In genomic region chr7:33215992-33216391, GRCh38 we compare ENCODE assay signal across 1 cellular context.
A peak's percentile ranks its signal among the peaks of the same experiment; 100 is the strongest.
TF ChIP-seq lines count a peak whose summit lies in the region.

No MANE protein-coding gene starts in this region.

TF ChIP-seq in HepG2, 621 proteins besides CTCF, POLR2A, EP300 and RAD21 (continued from another document and continues in another):
- no peak for TF ChIP-seq CREB1 (IDR thresholded peaks at IDR 0.05)
- TF ChIP-seq CREB1 (CRISPR knock-in tag; IDR thresholded peaks at IDR 0.05) = peak; percentile 51; the same call in 1 of the 2 replicates
- no peak for TF ChIP-seq SMYD3 (CRISPR knock-in tag; IDR thresholded peaks at IDR 0.05)
- no peak for TF ChIP-seq KLF15 (CRISPR knock-in tag; IDR thresholded peaks at IDR 0.05; ENCODE audit: borderline replicate concordance)
- TF ChIP-seq THAP11 (CRISPR knock-in tag; IDR thresholded peaks at IDR 0.05) = peak; percentile 45; the same call in 1 of the 2 replicates
- TF ChIP-seq HDAC6 (IDR thresholded peaks at IDR 0.05; ENCODE audit: low read depth, low read length) = no peak
- TF ChIP-seq FOXA1 (IDR thresholded peaks at IDR 0.05) = no peak
- TF ChIP-seq FOXA1 (CRISPR knock-in tag; IDR thresholded peaks at IDR 0.05) = peak; percentile 81
- TF ChIP-seq ATRX (CRISPR knock-in tag; IDR thresholded peaks at IDR 0.05; ENCODE audit: borderline replicate concordance) = no peak
- 0 out of 2 replicates have a peak, but pooled peaks have one; percentile 23 for TF ChIP-seq ZNF275 (CRISPR knock-in tag; IDR thresholded peaks at IDR 0.05; ENCODE audit: borderline replicate concordance)
- 0 out of 2 replicates have a peak, but pooled peaks have one; percentile 29 for TF ChIP-seq DMAP1 (CRISPR knock-in tag; IDR thresholded peaks at IDR 0.05)
- TF ChIP-seq ZNF800 (CRISPR knock-in tag; IDR thresholded peaks at IDR 0.05) = no peak
- TF ChIP-seq ZSCAN25 (CRISPR knock-in tag; IDR thresholded peaks at IDR 0.05) = no peak
- peak; percentile 73; the same call in 1 of the 2 replicates for TF ChIP-seq ATF2 (CRISPR knock-in tag; IDR thresholded peaks at IDR 0.05)
- 0 out of 2 replicates have a peak, but pooled peaks have one; percentile 42 for TF ChIP-seq ZNF264 (CRISPR knock-in tag; IDR thresholded peaks at IDR 0.05)
- TF ChIP-seq RNF219 (CRISPR knock-in tag; IDR thresholded peaks at IDR 0.05) = no peak
- TF ChIP-seq HNRNPL (IDR thresholded peaks at IDR 0.05; ENCODE audit: low read depth, low read length) = no peak
- peak; percentile 88; the same call in 1 of the 2 replicates for TF ChIP-seq RXRB (CRISPR knock-in tag; IDR thresholded peaks at IDR 0.05; ENCODE audit: borderline replicate concordance)
- no peak for TF ChIP-seq ZNF143 (CRISPR knock-in tag; IDR thresholded peaks at IDR 0.05)
- no peak for TF ChIP-seq PCBP2 (optimal IDR thresholded peaks at IDR 0.05; ENCODE audit: low read depth, low read length, poor library complexity, severe bottlenecking)
- TF ChIP-seq CCDC6 (CRISPR knock-in tag; IDR thresholded peaks at IDR 0.05) = no peak
- no peak for TF ChIP-seq ZNF672 (CRISPR knock-in tag; IDR thresholded peaks at IDR 0.05)
- TF ChIP-seq TCF7 (IDR thresholded peaks at IDR 0.05; ENCODE audit: low read depth) = peak; percentile 94
- TF ChIP-seq ZNF362 (CRISPR knock-in tag; IDR thresholded peaks at IDR 0.05; ENCODE audit: borderline replicate concordance) = peak; percentile 61; the same call in 1 of the 2 replicates
- no peak for TF ChIP-seq SP5 (CRISPR knock-in tag; IDR thresholded peaks at IDR 0.05; ENCODE audit: borderline replicate concordance, low read depth)
- TF ChIP-seq BCL6 (CRISPR knock-in tag; IDR thresholded peaks at IDR 0.05) = peak; percentile 72
- TF ChIP-seq RCOR2 (CRISPR knock-in tag; IDR thresholded peaks at IDR 0.05) = peak; percentile 93
- TF ChIP-seq HES4 (CRISPR knock-in tag; IDR thresholded peaks at IDR 0.05; ENCODE audit: borderline replicate concordance) = no peak
- peak; percentile 53 for TF ChIP-seq ZFX (CRISPR knock-in tag; IDR thresholded peaks at IDR 0.05; ENCODE audit: low read depth)
- TF ChIP-seq ZNF792 (CRISPR knock-in tag; IDR thresholded peaks at IDR 0.05) = 0 out of 2 replicates have a peak, but pooled peaks have one; percentile 28
- no peak for TF ChIP-seq SIX4 (CRISPR knock-in tag; IDR thresholded peaks at IDR 0.05)
- TF ChIP-seq POGZ (CRISPR knock-in tag; IDR thresholded peaks at IDR 0.05) = peak; percentile 90
- TF ChIP-seq NFRKB (IDR thresholded peaks at IDR 0.05) = no peak
- TF ChIP-seq FOXK2 (IDR thresholded peaks at IDR 0.05) = 0 out of 2 replicates have a peak, but pooled peaks have one; percentile 41
- no peak for TF ChIP-seq SOX6 (IDR thresholded peaks at IDR 0.05)
- peak; percentile 99 for TF ChIP-seq SOX6 (CRISPR knock-in tag; IDR thresholded peaks at IDR 0.05)
- peak; percentile 89 for TF ChIP-seq KDM6A (CRISPR knock-in tag; IDR thresholded peaks at IDR 0.05; ENCODE audit: low read depth)
- TF ChIP-seq, protein P1, sequence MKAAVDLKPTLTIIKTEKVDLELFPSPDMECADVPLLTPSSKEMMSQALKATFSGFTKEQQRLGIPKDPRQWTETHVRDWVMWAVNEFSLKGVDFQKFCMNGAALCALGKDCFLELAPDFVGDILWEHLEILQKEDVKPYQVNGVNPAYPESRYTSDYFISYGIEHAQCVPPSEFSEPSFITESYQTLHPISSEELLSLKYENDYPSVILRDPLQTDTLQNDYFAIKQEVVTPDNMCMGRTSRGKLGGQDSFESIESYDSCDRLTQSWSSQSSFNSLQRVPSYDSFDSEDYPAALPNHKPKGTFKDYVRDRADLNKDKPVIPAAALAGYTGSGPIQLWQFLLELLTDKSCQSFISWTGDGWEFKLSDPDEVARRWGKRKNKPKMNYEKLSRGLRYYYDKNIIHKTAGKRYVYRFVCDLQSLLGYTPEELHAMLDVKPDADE (CRISPR knock-in tag; IDR thresholded peaks at IDR 0.05) = no peak
- TF ChIP-seq ZNF317 (CRISPR knock-in tag; IDR thresholded peaks at IDR 0.05) = 0 out of 2 replicates have a peak, but pooled peaks have one; percentile 39
- TF ChIP-seq NFKBIZ (CRISPR knock-in tag; IDR thresholded peaks at IDR 0.05) = 0 out of 2 replicates have a peak, but pooled peaks have one; percentile 25
- TF ChIP-seq, protein P2, sequence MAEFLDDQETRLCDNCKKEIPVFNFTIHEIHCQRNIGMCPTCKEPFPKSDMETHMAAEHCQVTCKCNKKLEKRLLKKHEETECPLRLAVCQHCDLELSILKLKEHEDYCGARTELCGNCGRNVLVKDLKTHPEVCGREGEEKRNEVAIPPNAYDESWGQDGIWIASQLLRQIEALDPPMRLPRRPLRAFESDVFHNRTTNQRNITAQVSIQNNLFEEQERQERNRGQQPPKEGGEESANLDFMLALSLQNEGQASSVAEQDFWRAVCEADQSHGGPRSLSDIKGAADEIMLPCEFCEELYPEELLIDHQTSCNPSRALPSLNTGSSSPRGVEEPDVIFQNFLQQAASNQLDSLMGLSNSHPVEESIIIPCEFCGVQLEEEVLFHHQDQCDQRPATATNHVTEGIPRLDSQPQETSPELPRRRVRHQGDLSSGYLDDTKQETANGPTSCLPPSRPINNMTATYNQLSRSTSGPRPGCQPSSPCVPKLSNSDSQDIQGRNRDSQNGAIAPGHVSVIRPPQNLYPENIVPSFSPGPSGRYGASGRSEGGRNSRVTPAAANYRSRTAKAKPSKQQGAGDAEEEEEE (CRISPR knock-in tag; IDR thresholded peaks at IDR 0.05; ENCODE audit: borderline replicate concordance) = no peak
- TF ChIP-seq ZNF567 (CRISPR knock-in tag; IDR thresholded peaks at IDR 0.05; ENCODE audit: borderline replicate concordance) = no peak
- TF ChIP-seq ZNF124 (CRISPR knock-in tag; IDR thresholded peaks at IDR 0.05) = 0 out of 2 replicates have a peak, but pooled peaks have one; percentile 56
- TF ChIP-seq SKI (IDR thresholded peaks at IDR 0.05; ENCODE audit: partially characterized antibody) = peak; percentile 57
- TF ChIP-seq ZNF350 (CRISPR knock-in tag; IDR thresholded peaks at IDR 0.05; ENCODE audit: borderline replicate concordance, low read depth) = no peak
- peak; percentile 71 for TF ChIP-seq SRF (IDR thresholded peaks at IDR 0.05; ENCODE audit: low read depth, low read length)
- no peak for TF ChIP-seq ATF7-NPFF (CRISPR knock-in tag; IDR thresholded peaks at IDR 0.05; ENCODE audit: low read depth)
- TF ChIP-seq ZMYM3 (CRISPR knock-in tag; IDR thresholded peaks at IDR 0.05) = peak; percentile 61; the same call in 1 of the 2 replicates
- TF ChIP-seq HMG20A (CRISPR knock-in tag; IDR thresholded peaks at IDR 0.05; ENCODE audit: borderline replicate concordance) = peak; percentile 98
- TF ChIP-seq PRPF4 (IDR thresholded peaks at IDR 0.05; ENCODE audit: low read depth, low read length, poor library complexity, severe bottlenecking) = no peak
- no peak for TF ChIP-seq KDM4B (CRISPR knock-in tag; IDR thresholded peaks at IDR 0.05)
- 0 out of 2 replicates have a peak, but pooled peaks have one; percentile 53 for TF ChIP-seq FOXK1 (CRISPR knock-in tag; IDR thresholded peaks at IDR 0.05; ENCODE audit: borderline replicate concordance, low read depth)
- TF ChIP-seq, protein P3, sequence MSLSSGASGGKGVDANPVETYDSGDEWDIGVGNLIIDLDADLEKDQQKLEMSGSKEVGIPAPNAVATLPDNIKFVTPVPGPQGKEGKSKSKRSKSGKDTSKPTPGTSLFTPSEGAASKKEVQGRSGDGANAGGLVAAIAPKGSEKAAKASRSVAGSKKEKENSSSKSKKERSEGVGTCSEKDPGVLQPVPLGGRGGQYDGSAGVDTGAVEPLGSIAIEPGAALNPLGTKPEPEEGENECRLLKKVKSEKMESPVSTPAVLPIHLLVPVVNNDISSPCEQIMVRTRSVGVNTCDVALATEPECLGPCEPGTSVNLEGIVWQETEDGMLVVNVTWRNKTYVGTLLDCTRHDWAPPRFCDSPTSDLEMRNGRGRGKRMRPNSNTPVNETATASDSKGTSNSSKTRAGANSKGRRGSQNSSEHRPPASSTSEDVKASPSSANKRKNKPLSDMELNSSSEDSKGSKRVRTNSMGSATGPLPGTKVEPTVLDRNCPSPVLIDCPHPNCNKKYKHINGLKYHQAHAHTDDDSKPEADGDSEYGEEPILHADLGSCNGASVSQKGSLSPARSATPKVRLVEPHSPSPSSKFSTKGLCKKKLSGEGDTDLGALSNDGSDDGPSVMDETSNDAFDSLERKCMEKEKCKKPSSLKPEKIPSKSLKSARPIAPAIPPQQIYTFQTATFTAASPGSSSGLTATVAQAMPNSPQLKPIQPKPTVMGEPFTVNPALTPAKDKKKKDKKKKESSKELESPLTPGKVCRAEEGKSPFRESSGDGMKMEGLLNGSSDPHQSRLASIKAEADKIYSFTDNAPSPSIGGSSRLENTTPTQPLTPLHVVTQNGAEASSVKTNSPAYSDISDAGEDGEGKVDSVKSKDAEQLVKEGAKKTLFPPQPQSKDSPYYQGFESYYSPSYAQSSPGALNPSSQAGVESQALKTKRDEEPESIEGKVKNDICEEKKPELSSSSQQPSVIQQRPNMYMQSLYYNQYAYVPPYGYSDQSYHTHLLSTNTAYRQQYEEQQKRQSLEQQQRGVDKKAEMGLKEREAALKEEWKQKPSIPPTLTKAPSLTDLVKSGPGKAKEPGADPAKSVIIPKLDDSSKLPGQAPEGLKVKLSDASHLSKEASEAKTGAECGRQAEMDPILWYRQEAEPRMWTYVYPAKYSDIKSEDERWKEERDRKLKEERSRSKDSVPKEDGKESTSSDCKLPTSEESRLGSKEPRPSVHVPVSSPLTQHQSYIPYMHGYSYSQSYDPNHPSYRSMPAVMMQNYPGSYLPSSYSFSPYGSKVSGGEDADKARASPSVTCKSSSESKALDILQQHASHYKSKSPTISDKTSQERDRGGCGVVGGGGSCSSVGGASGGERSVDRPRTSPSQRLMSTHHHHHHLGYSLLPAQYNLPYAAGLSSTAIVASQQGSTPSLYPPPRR (CRISPR knock-in tag; IDR thresholded peaks at IDR 0.05; ENCODE audit: borderline replicate concordance) = peak; percentile 81; the same call in 1 of the 2 replicates
